ENCODE assay signal across 8 cellular contexts in the genomic region with DNA sequence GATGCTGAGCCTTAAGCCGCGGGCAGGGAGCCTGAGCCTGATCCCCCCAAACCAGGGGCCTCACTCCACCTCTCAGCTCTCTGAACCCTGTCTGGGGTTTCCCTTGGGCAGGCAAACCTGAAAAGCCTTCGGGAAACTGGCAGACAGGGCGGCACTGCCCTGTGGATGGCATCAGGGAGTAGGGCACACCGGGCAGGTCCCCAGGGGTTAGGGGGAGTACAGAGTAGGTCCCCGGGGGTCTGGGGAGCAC. TPM values are rescaled to one million over a fixed set of nuclear protein-coding genes. Genes with fewer than 3 reads are reported as not detected.
DNase-seq lines count a peak whose midpoint lies in the region; ATAC-seq and TF ChIP-seq lines count a peak whose summit lies in the region.

No MANE protein-coding gene starts in this region.

- H3K27ac Mint-ChIP-seq in activated naive CD4-positive, alpha-beta T cell treated with anti-CD3 and anti-CD28 coated beads for 36 hours: peak overlapping the region; percentile 92

- no peak for DNase-seq in activated naive CD4-positive, alpha-beta T cell treated with anti-CD3 and anti-CD28 coated beads for 36 hours
- DNase-seq in activated naive CD4-positive, alpha-beta T cell treated with Interleukin-2 at 50 U/mL for 16 hours: no peak
- DNase-seq in body of pancreas (no peak), upper lobe of right lung (no peak), DMS153 (lab: John Stamatoyannopoulos, UW) (no peak), glomerular visceral epithelial cell (ENCODE audit: extremely low spot score) (no peak)

- H3K9me3 ChIP-seq in body of pancreas (no peaks in the 10 kb centered on the region), mononuclear cell (ENCODE audit: low read depth, low read length) (no peaks in the 10 kb centered on the region), upper lobe of right lung (no peaks in the 10 kb centered on the region)

- peak overlapping the region; percentile 81 for H3K4me3 Mint-ChIP-seq in activated naive CD4-positive, alpha-beta T cell treated with anti-CD3 and anti-CD28 coated beads for 36 hours

- CTCF ChIA-PET in activated naive CD4-positive, alpha-beta T cell treated with anti-CD3 and anti-CD28 coated beads for 36 hours (lab: Charles Lee): interaction anchor here (0.8 to 1.6 kb wide), 2 partner anchors 9 to 23 kb away, joined by 3 to 9 read pairs; no protein-coding TSS in a partner anchor

- H3K4me1 ChIP-seq in body of pancreas: peaks cover 66% of the 10 kb centered on the region
- H3K4me1 ChIP-seq in mononuclear cell (ENCODE audit: insufficient read depth, low read length): peaks cover 55% of the 10 kb centered on the region
- H3K4me1 ChIP-seq in upper lobe of right lung: peaks cover 57% of the 10 kb centered on the region

- intact Hi-C loops in activated naive CD4-positive, alpha-beta T cell treated with anti-CD3 and anti-CD28 coated beads for 36 hours (cut with micrococcal nuclease): no loop called here
- intact Hi-C loops in body of pancreas (cut with DNase I) (no loop called here), upper lobe of right lung (cut with DNase I) (no loop called here)

- H3K27me3 ChIP-seq in body of pancreas (no peaks in the 10 kb centered on the region), mononuclear cell (ENCODE audit: insufficient read depth, low read length) (no peaks in the 10 kb centered on the region), upper lobe of right lung (no peaks in the 10 kb centered on the region)

- WGBS in body of pancreas, 2 donors: 44% methylated on average over 6 of the region's 6 CpGs; no CpG with 5 or more reads in 1 of the 2 donors

- peaks cover 28% of the 10 kb centered on the region for H3K4me1 Mint-ChIP-seq in activated naive CD4-positive, alpha-beta T cell treated with anti-CD3 and anti-CD28 coated beads for 36 hours (ENCODE audit: low read depth)

- TF ChIP-seq CTCF in body of pancreas (IDR thresholded peaks at IDR 0.05): no peak
- no peak for TF ChIP-seq CTCF in upper lobe of right lung (IDR thresholded peaks at IDR 0.05)

- peak overlapping the region; percentile 89 to 100 (median 96) for H3K27ac ChIP-seq in body of pancreas
- peak overlapping the region; percentile 83 for H3K27ac ChIP-seq in upper lobe of right lung

- ATAC-seq in body of pancreas (no peak), upper lobe of right lung (no peak), GM19467 (IDR thresholded peaks at IDR 0.05; ENCODE audit: unreplicated experiment) (no peak)

- H3K4me3 ChIP-seq in body of pancreas (no peak overlapping the region), mononuclear cell (ENCODE audit: low read length) (peak overlapping the region; percentile 24), upper lobe of right lung (no peak overlapping the region)

- H3K36me3 Mint-ChIP-seq in activated naive CD4-positive, alpha-beta T cell treated with anti-CD3 and anti-CD28 coated beads for 36 hours (ENCODE audit: low read depth): peaks cover 15% of the 10 kb centered on the region

- no peaks in the 10 kb centered on the region for H3K27me3 Mint-ChIP-seq in activated naive CD4-positive, alpha-beta T cell treated with anti-CD3 and anti-CD28 coated beads for 36 hours (ENCODE audit: low read depth)

- peaks cover 8 to 20% of the 10 kb centered on the region in 2 donors for H3K36me3 ChIP-seq in body of pancreas (replicated peaks in 1 of 2; ENCODE audit: insufficient read depth in 1 of 2, low read depth in 2 of 2)
- H3K36me3 ChIP-seq in upper lobe of right lung: peaks cover 77% of the 10 kb centered on the region

- no peaks in the 10 kb centered on the region for H3K9me3 Mint-ChIP-seq in activated naive CD4-positive, alpha-beta T cell treated with anti-CD3 and anti-CD28 coated beads for 36 hours

- TF ChIP-seq POLR2A in body of pancreas (IDR thresholded peaks at IDR 0.05): no peak

RNA-seq across cellular contexts. Expression of a gene that starts 9.7 kb away (rescaled TPM):
- 100 to 1,000 TPM; 155 to 157 TPM for total RNA-seq in activated naive CD4-positive, alpha-beta T cell treated with anti-CD3 and anti-CD28 coated beads for 36 hours
- total RNA-seq in body of pancreas: 100 to 1,000 TPM; 180 to 273 TPM
- 163 TPM for total RNA-seq in mononuclear cell
- total RNA-seq in upper lobe of right lung: 314 TPM

RNA-seq across cellular contexts. Expression of a gene that starts 25.8 kb away (rescaled TPM):
- total RNA-seq in activated naive CD4-positive, alpha-beta T cell treated with anti-CD3 and anti-CD28 coated beads for 36 hours: 10 to 100 TPM; 37.0 to 49.0 TPM
- total RNA-seq in body of pancreas (10 to 100 TPM; 42.3 to 44.8 TPM), mononuclear cell (23.2 TPM), upper lobe of right lung (56.5 TPM)

RNA-seq across cellular contexts. Expression of a gene that starts 54.8 kb away (rescaled TPM):
- total RNA-seq in activated naive CD4-positive, alpha-beta T cell treated with anti-CD3 and anti-CD28 coated beads for 36 hours: 10 to 100 TPM; 43.7 to 44.1 TPM
- total RNA-seq in body of pancreas (10 to 100 TPM; 11.7 to 22.1 TPM), mononuclear cell (87.3 TPM), upper lobe of right lung (58.8 TPM)

RNA-seq across cellular contexts. Expression of a gene that starts 55.4 kb away (rescaled TPM):
- 10 to 100 TPM; 13.1 to 14.2 TPM for total RNA-seq in activated naive CD4-positive, alpha-beta T cell treated with anti-CD3 and anti-CD28 coated beads for 36 hours
- 1 to 10 TPM; 3.4 to 4.0 TPM for total RNA-seq in body of pancreas
- total RNA-seq in mononuclear cell: 2.9 TPM
- 6.8 TPM for total RNA-seq in upper lobe of right lung
